ENCODE assay signal across 8 cellular contexts in the genomic region with DNA sequence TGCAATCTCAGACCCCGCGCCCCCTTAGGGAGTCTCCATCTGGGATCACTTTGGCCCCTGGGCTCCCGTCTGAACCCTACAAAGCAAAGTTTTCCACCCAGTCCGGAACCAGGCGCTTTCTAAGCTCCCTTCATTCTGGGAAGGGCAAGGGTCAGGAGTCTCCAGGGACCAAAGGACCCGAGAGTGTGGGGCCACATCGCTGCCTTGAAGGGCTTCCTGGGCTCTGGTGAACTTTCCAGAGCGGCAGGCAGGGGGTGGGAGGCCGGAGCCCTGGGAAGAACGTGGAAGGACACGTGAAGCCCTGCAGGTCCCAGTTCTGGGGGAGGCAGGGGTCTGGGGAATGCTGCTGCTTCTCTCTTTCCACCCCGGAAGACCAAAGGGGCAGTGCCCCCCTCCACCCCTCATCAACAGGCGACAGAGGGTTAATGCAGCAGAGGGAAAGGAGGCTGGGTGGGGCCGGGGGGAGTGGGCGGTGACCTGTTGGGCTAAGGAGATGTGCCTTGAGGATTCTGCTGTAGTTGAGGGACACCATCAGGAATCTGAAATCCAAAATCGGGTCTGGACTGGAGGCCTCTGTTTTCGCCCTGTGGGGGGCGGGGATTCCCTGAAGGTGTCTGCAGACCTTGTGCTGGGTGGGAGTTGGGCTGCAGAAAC. TPM values are rescaled to one million over a fixed set of nuclear protein-coding genes. Genes with fewer than 3 reads are reported as not detected.
DNase-seq lines count a peak whose midpoint lies in the region; ATAC-seq lines count a peak whose summit lies in the region.

No MANE protein-coding gene starts in this region.

- DNase-seq in activated CD4-positive, alpha-beta T cell treated with anti-CD3 and anti-CD28 coated beads for 36 hours, result no peak
- no peak for DNase-seq in activated CD4-positive, alpha-beta T cell treated with anti-CD3 and anti-CD28 coated beads, Interleukin-2, amount 50 U/mL, for 48 hours
- no peak for DNase-seq in adipocyte (ENCODE audit: low read depth)
- peak; percentile 76 for DNase-seq in islet precursor cell
- DNase-seq in stimulated activated naive CD8-positive, alpha-beta T cell treated with anti-CD3 and anti-CD28 coated beads, Interleukin-15, amount 100 ng/mL, for 72 hours, result no peak
- DNase-seq in kidney glomerular epithelial cell (lab: John Stamatoyannopoulos, UW), result no peak
- DNase-seq in globus pallidus (ENCODE audit: low spot score), result no peak
- DNase-seq in DMS79 (lab: John Stamatoyannopoulos, UW), result no peak

- no peaks in the 10 kb centered on the region for H3K9me3 Mint-ChIP-seq in activated CD4-positive, alpha-beta T cell treated with anti-CD3 and anti-CD28 coated beads for 36 hours (ENCODE audit: low read depth)
- no peaks in the 10 kb centered on the region for H3K9me3 Mint-ChIP-seq in stimulated activated naive CD8-positive, alpha-beta T cell treated with anti-CD3 and anti-CD28 coated beads, Interleukin-15, amount 100 ng/mL, for 72 hours

- POLR2A ChIA-PET in activated CD4-positive, alpha-beta T cell treated with anti-CD3 and anti-CD28 coated beads for 36 hours (lab: Charles Lee), result no interaction called here

- no peaks in the 10 kb centered on the region for H3K36me3 ChIP-seq in adipocyte (ENCODE audit: control insufficient read depth, insufficient read depth, low read length, severe bottlenecking)

- H3K4me3 ChIP-seq in adipocyte (ENCODE audit: low read length), result peak overlapping the region; percentile 64

- H3K4me1 Mint-ChIP-seq in activated CD4-positive, alpha-beta T cell treated with anti-CD3 and anti-CD28 coated beads for 36 hours, result peaks cover 13% of the 10 kb centered on the region
- peaks cover 28% of the 10 kb centered on the region for H3K4me1 Mint-ChIP-seq in stimulated activated naive CD8-positive, alpha-beta T cell treated with anti-CD3 and anti-CD28 coated beads, Interleukin-15, amount 100 ng/mL, for 72 hours

- peaks cover 29% of the 10 kb centered on the region for H3K27me3 ChIP-seq in adipocyte (replicated peaks; ENCODE audit: control insufficient read depth, insufficient read depth, low read length)

- H3K27ac Mint-ChIP-seq in activated CD4-positive, alpha-beta T cell treated with anti-CD3 and anti-CD28 coated beads for 36 hours, result peak overlapping the region; percentile 33
- H3K27ac Mint-ChIP-seq in stimulated activated naive CD8-positive, alpha-beta T cell treated with anti-CD3 and anti-CD28 coated beads, Interleukin-15, amount 100 ng/mL, for 72 hours, result peak overlapping the region; percentile 66 to 74

- H3K9me3 ChIP-seq in adipocyte (ENCODE audit: control insufficient read depth, low read length), result no peaks in the 10 kb centered on the region

- no peaks in the 10 kb centered on the region for H3K27me3 Mint-ChIP-seq in activated CD4-positive, alpha-beta T cell treated with anti-CD3 and anti-CD28 coated beads for 36 hours
- no peaks in the 10 kb centered on the region for H3K27me3 Mint-ChIP-seq in stimulated activated naive CD8-positive, alpha-beta T cell treated with anti-CD3 and anti-CD28 coated beads, Interleukin-15, amount 100 ng/mL, for 72 hours

- CTCF ChIA-PET in activated CD4-positive, alpha-beta T cell treated with anti-CD3 and anti-CD28 coated beads for 36 hours (lab: Charles Lee), result interaction anchor here (0.8 to 1.0 kb wide), 3 partner anchors 19 to 154 kb away, joined by 3 to 4 read pairs (median 3); no protein-coding TSS in a partner anchor

- intact Hi-C loops in activated CD4-positive, alpha-beta T cell treated with anti-CD3 and anti-CD28 coated beads for 36 hours (cut with DNase I, micrococcal nuclease), result no loop called here

- H3K4me1 ChIP-seq in adipocyte (ENCODE audit: control insufficient read depth, insufficient read depth, low read length), result peaks cover 4% of the 10 kb centered on the region

- ATAC-seq in activated CD4-positive, alpha-beta T cell treated with anti-CD3 and anti-CD28 coated beads for 36 hours, result peak; percentile 18
- ATAC-seq in stimulated activated naive CD8-positive, alpha-beta T cell treated with anti-CD3 and anti-CD28 coated beads, Interleukin-15, amount 100 ng/mL, for 72 hours, result peak; percentile 10

- no peaks in the 10 kb centered on the region for H3K36me3 Mint-ChIP-seq in activated CD4-positive, alpha-beta T cell treated with anti-CD3 and anti-CD28 coated beads for 36 hours (ENCODE audit: low read depth)

- no peak overlapping the region for H3K9ac ChIP-seq in adipocyte (ENCODE audit: low read length)

- peak overlapping the region; percentile 65 for H3K4me3 Mint-ChIP-seq in activated CD4-positive, alpha-beta T cell treated with anti-CD3 and anti-CD28 coated beads for 36 hours
- peak overlapping the region; percentile 82 to 86 for H3K4me3 Mint-ChIP-seq in stimulated activated naive CD8-positive, alpha-beta T cell treated with anti-CD3 and anti-CD28 coated beads, Interleukin-15, amount 100 ng/mL, for 72 hours

RNA-seq across cellular contexts. Expression of a gene that starts 0.7 kb away (rescaled TPM):
- total RNA-seq in activated CD4-positive, alpha-beta T cell treated with anti-CD3 and anti-CD28 coated beads for 36 hours, result 1 to 10 TPM; 4.9 to 5.9 TPM

RNA-seq across cellular contexts. Expression of a gene that starts 49.4 kb away (rescaled TPM):
- under 1 TPM; 0.25 to 0.32 TPM for total RNA-seq in activated CD4-positive, alpha-beta T cell treated with anti-CD3 and anti-CD28 coated beads for 36 hours
